ENCODE assay signal across 9 cellular contexts in genomic region chr1:30966690-30967369, GRCh38. TPM values are rescaled to one million over a fixed set of nuclear protein-coding genes. Genes with fewer than 3 reads are reported as not detected.
A peak's percentile ranks its signal among the peaks of the same experiment; 100 is the strongest.
DNase-seq lines count a peak whose midpoint lies in the region; ATAC-seq, FAIRE-seq and TF ChIP-seq lines count a peak whose summit lies in the region.
"Had no signal": no experiment of that assay in that cellular context is flagged by ENCODE, and none has a peak within 500 bp of the region (broad histone marks: within the 10 kb centered on the region; RNA-seq: fewer than 3 reads in every experiment).

No MANE protein-coding gene starts in this region.

- H3K4me3 ChIP-seq in bronchial epithelial cell (ENCODE audit: low read depth, low read length): no peak overlapping the region

- peak; percentile 99 for DNase-seq in DMS79 treated with DMSO at 0.1 percent for 48 hours (lab: John Stamatoyannopoulos, UW)
- DNase-seq in NCI-H1930 (lab: John Stamatoyannopoulos, UW): peak; percentile 56 to 61
- peak; percentile 43 for DNase-seq in bronchial epithelial cell (ENCODE audit: low read depth)
- DNase-seq in anterior cingulate cortex (lab: John Stamatoyannopoulos, UW): no peak
- no peak for DNase-seq in endothelial cell (ENCODE audit: low spot score)
- DNase-seq in activated naive CD4-positive, alpha-beta T cell treated with Interleukin-2 at 50 U/mL for 16 hours: no peak
- DNase-seq: activated naive CD4-positive, alpha-beta T cell treated with anti-CD3 and anti-CD28 coated beads, Interleukin-2, amount 50 U/mL, for 16 hours had no signal

- H3K4me3 Mint-ChIP-seq in nephron: peak overlapping the region in 1 of 3 experiments; percentile 37
- H3K4me3 Mint-ChIP-seq in endothelial cell (ENCODE audit: unreplicated experiment): no peak overlapping the region

- H3K4me1 Mint-ChIP-seq in nephron (peaks cover 47% of the 10 kb centered on the region), endothelial cell (ENCODE audit: unreplicated experiment) (no peaks in the 10 kb centered on the region)

- H3K27me3 Mint-ChIP-seq in nephron (ENCODE audit: low read depth) (no peaks in the 10 kb centered on the region), endothelial cell (ENCODE audit: unreplicated experiment) (peaks cover 2% of the 10 kb centered on the region)

- H3K9me3 Mint-ChIP-seq in nephron (no peaks in the 10 kb centered on the region), endothelial cell (ENCODE audit: unreplicated experiment) (no peaks in the 10 kb centered on the region)

- TF ChIP-seq CTCF in bronchial epithelial cell (IDR thresholded peaks at IDR 0.05; ENCODE audit: insufficient read depth, low read length, severe bottlenecking) (no peak), nephron (IDR thresholded peaks at IDR 0.05; ENCODE audit: unreplicated experiment in 3 of 3) (no peak), endothelial cell (IDR thresholded peaks at IDR 0.05; ENCODE audit: unreplicated experiment) (no peak)

- FAIRE-seq in bronchial epithelial cell (lab: Jason Lieb, UNC): no peak

- ATAC-seq in GM21447 (IDR thresholded peaks at IDR 0.05; ENCODE audit: unreplicated experiment): no peak

- peak overlapping the region; percentile 75 to 86 (median 77) for H3K27ac Mint-ChIP-seq in nephron
- H3K27ac Mint-ChIP-seq in endothelial cell (ENCODE audit: unreplicated experiment): no peak overlapping the region

- H3K36me3 ChIP-seq in bronchial epithelial cell (ENCODE audit: control insufficient read depth, insufficient read depth, low read length): peaks cover 26% of the 10 kb centered on the region

- no peaks in the 10 kb centered on the region for H3K27me3 ChIP-seq in bronchial epithelial cell (ENCODE audit: control insufficient read depth, insufficient read depth, low read length)

- H3K36me3 Mint-ChIP-seq in nephron (ENCODE audit: low read depth) (peaks cover 95% of the 10 kb centered on the region), endothelial cell (ENCODE audit: low read depth, unreplicated experiment) (peaks cover 40% of the 10 kb centered on the region)

RNA-seq across cellular contexts. Expression of gene SDC3, which starts 58.3 kb away (rescaled TPM):
- 2.4 and 4.7 TPM in 2 replicates for total RNA-seq in bronchial epithelial cell
- total RNA-seq in endothelial cell (ENCODE audit: unreplicated experiment): 51.3 TPM

Comparison
In these comparisons a context has a peak if more than half of its experiments do, and no peak if none do; other contexts are left out.
1. DNase-seq: peak in DMS79 treated with DMSO at 0.1 percent for 48 hours (single experiment), NCI-H1930 (2 of 2) and bronchial epithelial cell (single experiment); none in anterior cingulate cortex (0 of 58), endothelial cell (single experiment) and activated naive CD4-positive, alpha-beta T cell treated with Interleukin-2 at 50 U/mL for 16 hours (single experiment).